ENCODE assay signal across 24 cellular contexts in genomic region chr11:91804057-91804456, GRCh38.
DNase-seq lines count a peak whose midpoint lies in the region; ATAC-seq, FAIRE-seq and TF ChIP-seq lines count a peak whose summit lies in the region.
"Had no signal": no experiment of that assay in that cellular context is flagged by ENCODE, and none has a peak within 500 bp of the region (broad histone marks: within the 10 kb centered on the region; RNA-seq: fewer than 3 reads in every experiment).

No MANE protein-coding gene starts in this region.

- ATAC-seq in upper lobe of right lung (peak; percentile 27), HG02852 (IDR thresholded peaks at IDR 0.05; ENCODE audit: unreplicated experiment) (no peak)
- no peak for ATAC-seq in stimulated activated naive B cell treated with anti-CD40 and anti-IgM and Interleukin-4, amounts not matched to agents 10 μg/mL and 1 μg/mL and 100 μg/mL, for 72 hours (replicated peaks)
- ATAC-seq: activated naive CD4-positive, alpha-beta T cell treated with anti-CD3 and anti-CD28 coated beads, Interleukin-2, amount 50 U/mL, for 72 hours; effector memory CD8-positive, alpha-beta T cell; HepG2; right cardiac atrium; T-helper 17 cell had no signal

- H3K27ac ChIP-seq in astrocyte (ENCODE audit: low read depth, low read length) (no peak overlapping the region), upper lobe of right lung (no peak overlapping the region)
- H3K27ac ChIP-seq: thoracic aorta had no signal

- H3K36me3 ChIP-seq in astrocyte (ENCODE audit: insufficient read depth, low read length) (no peaks in the 10 kb centered on the region), upper lobe of right lung (no peaks in the 10 kb centered on the region)
- H3K36me3 ChIP-seq: thoracic aorta had no signal

- intact Hi-C loops in upper lobe of right lung (cut with DNase I), result no loop called here

- H3K4me1 ChIP-seq in astrocyte (ENCODE audit: insufficient read depth, low read length) (no peaks in the 10 kb centered on the region), upper lobe of right lung (no peaks in the 10 kb centered on the region)

- no peak overlapping the region for H3K9ac ChIP-seq in astrocyte (ENCODE audit: low read length)

- H3K79me2 ChIP-seq in astrocyte (ENCODE audit: insufficient read depth, low read length), result no peaks in the 10 kb centered on the region

- DNase-seq in DMS53 (lab: John Stamatoyannopoulos, UW) (peak; percentile 30), DMS53 treated with DMSO at 0.1 percent for 48 hours (lab: John Stamatoyannopoulos, UW; ENCODE audit: unreplicated experiment) (no peak), astrocyte (ENCODE audit: low read depth) (peak; percentile 51), islet precursor cell (peak; percentile 89), upper lobe of right lung (no peak)
- no peak for DNase-seq in effector CD8-positive, alpha-beta T cell (lab: John Stamatoyannopoulos, UW)
- no peak for DNase-seq in stimulated activated naive B cell treated with anti-CD40 and anti-IgM and Interleukin-4, amounts not matched to agents 10 μg/mL and 1 μg/mL and 100 μg/mL, for 72 hours
- DNase-seq: 8988T; activated CD8-positive, alpha-beta memory T cell treated with anti-CD3 and anti-CD28 coated beads, Interleukin-2, amount 50 U/mL, for 4 hours; DND-41; effector memory CD8-positive, alpha-beta T cell; mammary epithelial cell; MM.1S; NCI-H187 treated with DMSO at 0.1 percent for 48 hours; NCI-H748 treated with DMSO at 0.1 percent for 48 hours; right cardiac atrium; stimulated activated CD4-positive, alpha-beta T cell treated with anti-CD3 and anti-CD28 coated beads, Interleukin-2, amount 100 ng/mL, for 24 hours; T-helper 17 cell had no signal

- H3K9me3 Mint-ChIP-seq in astrocyte (ENCODE audit: unreplicated experiment), result no peaks in the 10 kb centered on the region
- H3K9me3 Mint-ChIP-seq in stimulated activated naive B cell treated with anti-CD40 and anti-IgM and Interleukin-4, amounts not matched to agents 10 μg/mL and 1 μg/mL and 100 μg/mL, for 72 hours, result peaks cover 0 to 10% of the 10 kb centered on the region in 2 donors

- FAIRE-seq in astrocyte (lab: Jason Lieb, UNC), result no peak
- FAIRE-seq: H54, HepG2 had no signal

- H3K36me3 Mint-ChIP-seq in astrocyte (ENCODE audit: low read depth, unreplicated experiment), result no peaks in the 10 kb centered on the region
- H3K36me3 Mint-ChIP-seq in stimulated activated naive B cell treated with anti-CD40 and anti-IgM and Interleukin-4, amounts not matched to agents 10 μg/mL and 1 μg/mL and 100 μg/mL, for 72 hours, result no peaks in the 10 kb centered on the region

- H4K20me1 ChIP-seq in astrocyte (ENCODE audit: insufficient read depth, low read length), result no peaks in the 10 kb centered on the region

- peak overlapping the region; percentile 97 for H3K27ac Mint-ChIP-seq in astrocyte (ENCODE audit: unreplicated experiment)
- no peak overlapping the region for H3K27ac Mint-ChIP-seq in stimulated activated naive B cell treated with anti-CD40 and anti-IgM and Interleukin-4, amounts not matched to agents 10 μg/mL and 1 μg/mL and 100 μg/mL, for 72 hours
- H3K27ac Mint-ChIP-seq: activated naive CD4-positive, alpha-beta T cell treated with anti-CD3 and anti-CD28 coated beads, Interleukin-2, amount 50 U/mL, for 72 hours; effector memory CD8-positive, alpha-beta T cell; T-helper 17 cell had no signal

- no peak overlapping the region for H2AFZ ChIP-seq in astrocyte (ENCODE audit: low read depth, low read length)

- H3K4me1 Mint-ChIP-seq in astrocyte (ENCODE audit: low read depth, unreplicated experiment), result peaks cover 47% of the 10 kb centered on the region
- H3K4me1 Mint-ChIP-seq in stimulated activated naive B cell treated with anti-CD40 and anti-IgM and Interleukin-4, amounts not matched to agents 10 μg/mL and 1 μg/mL and 100 μg/mL, for 72 hours, result no peaks in the 10 kb centered on the region
- H3K4me1 Mint-ChIP-seq: T-helper 17 cell had no signal

- H3K27me3 Mint-ChIP-seq in astrocyte (ENCODE audit: low read depth, unreplicated experiment), result no peaks in the 10 kb centered on the region
- H3K27me3 Mint-ChIP-seq in stimulated activated naive B cell treated with anti-CD40 and anti-IgM and Interleukin-4, amounts not matched to agents 10 μg/mL and 1 μg/mL and 100 μg/mL, for 72 hours, result no peaks in the 10 kb centered on the region
- H3K27me3 Mint-ChIP-seq: effector memory CD8-positive, alpha-beta T cell; T-helper 17 cell had no signal

- TF ChIP-seq CTCF in astrocyte (IDR thresholded peaks at IDR 0.05; ENCODE audit: insufficient read depth, low read depth, low read length), result no peak
- TF ChIP-seq CTCF in upper lobe of right lung (IDR thresholded peaks at IDR 0.05), result no peak

- no peaks in the 10 kb centered on the region for H3K9me3 ChIP-seq in astrocyte (ENCODE audit: insufficient read depth, low read depth, low read length)
- H3K9me3 ChIP-seq in upper lobe of right lung, result no peaks in the 10 kb centered on the region
- H3K9me3 ChIP-seq: thoracic aorta had no signal

- H3K4me3 Mint-ChIP-seq in astrocyte (ENCODE audit: unreplicated experiment), result no peak overlapping the region
- no peak overlapping the region for H3K4me3 Mint-ChIP-seq in stimulated activated naive B cell treated with anti-CD40 and anti-IgM and Interleukin-4, amounts not matched to agents 10 μg/mL and 1 μg/mL and 100 μg/mL, for 72 hours
- H3K4me3 Mint-ChIP-seq: effector memory CD8-positive, alpha-beta T cell; neural crest cell; T-helper 17 cell had no signal

- no peak overlapping the region for H3K4me2 ChIP-seq in astrocyte (ENCODE audit: low read length)

- H3K4me3 ChIP-seq in astrocyte (ENCODE audit: insufficient read depth, low read depth, low read length) (no peak overlapping the region), upper lobe of right lung (no peak overlapping the region)
- H3K4me3 ChIP-seq: thoracic aorta had no signal

- no peaks in the 10 kb centered on the region for H3K27me3 ChIP-seq in astrocyte (ENCODE audit: insufficient read depth, low read length)
- no peaks in the 10 kb centered on the region for H3K27me3 ChIP-seq in upper lobe of right lung

Comparison
In these comparisons a context has a peak if more than half of its experiments do, and no peak if none do; other contexts are left out.
1. DNase-seq: peak in DMS53 (single experiment), astrocyte (single experiment) and islet precursor cell (single experiment); none in DMS53 treated with DMSO at 0.1 percent for 48 hours (single experiment), upper lobe of right lung (single experiment), effector CD8-positive, alpha-beta T cell (single experiment) and stimulated activated naive B cell treated with anti-CD40 and anti-IgM and Interleukin-4, amounts not matched to agents 10 μg/mL and 1 μg/mL and 100 μg/mL, for 72 hours (single experiment).